12 cellular contexts compared by ENCODE assay signal in the genomic region with DNA sequence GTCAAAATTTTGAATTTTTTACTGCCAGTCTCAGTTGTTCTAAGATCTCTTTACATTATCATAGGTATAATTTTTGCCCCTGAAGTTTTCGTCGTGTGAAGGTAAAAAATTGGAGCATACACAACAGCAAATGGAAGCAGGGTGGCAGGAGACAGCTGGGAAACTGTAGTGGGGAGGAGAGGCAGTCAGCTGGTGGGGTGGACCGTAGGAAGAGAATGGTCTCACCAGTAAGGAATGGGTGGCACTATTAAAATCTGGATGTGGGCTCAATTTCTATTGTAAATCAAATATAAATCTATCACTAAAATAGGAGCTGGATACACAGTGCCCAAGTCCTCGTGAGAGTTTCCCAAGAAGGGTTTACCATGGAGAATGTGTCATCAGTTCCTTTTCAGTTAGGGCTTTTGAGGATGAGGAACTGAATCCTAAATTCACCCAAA. TPM values are rescaled to one million over a fixed set of nuclear protein-coding genes. Genes with fewer than 3 reads are reported as not detected.
DNase-seq lines count a peak whose midpoint lies in the region; ATAC-seq and TF ChIP-seq lines count a peak whose summit lies in the region.
"Had no signal": no experiment of that assay in that cellular context is flagged by ENCODE, and none has a peak within 500 bp of the region (broad histone marks: within the 10 kb centered on the region; RNA-seq: fewer than 3 reads in every experiment).

No MANE protein-coding gene starts in this region.

- H3K27me3 Mint-ChIP-seq in activated CD8-positive, alpha-beta T cell treated with anti-CD3 and anti-CD28 coated beads, Interleukin-2, amount 10 ng/mL, durations not matched to agents 7 days and 5 days (ENCODE audit: low read depth), result no peaks in the 10 kb centered on the region

- TF ChIP-seq POLR2A in Peyer's patch (IDR thresholded peaks at IDR 0.05) (no peak), thyroid gland (IDR thresholded peaks at IDR 0.05) (no peak)

- DNase-seq in NOMO-1 treated with DMSO at 0.1 percent for 48 hours (lab: John Stamatoyannopoulos, UW; ENCODE audit: unreplicated experiment) (peak; percentile 11), NOMO-1 (lab: John Stamatoyannopoulos, UW; ENCODE audit: unreplicated experiment in 2 of 2) (no peak), Peyer's patch (no peak), left lobe of liver (ENCODE audit: low spot score) (no peak), thyroid gland (no peak), GM20000 (ENCODE audit: low spot score) (no peak)
- DNase-seq in activated CD8-positive, alpha-beta T cell treated with anti-CD3 and anti-CD28 coated beads, Interleukin-2, amount 10 ng/mL, durations not matched to agents 7 days and 5 days, result no peak
- DNase-seq: stimulated activated CD4-positive, alpha-beta T cell treated with anti-CD3 and anti-CD28 coated beads, Interleukin-4, amount 100 ng/mL, for 24 hours had no signal

- H3K27ac ChIP-seq in Peyer's patch (peak overlapping the region in 3 of 4 donors; percentile 1 to 76 (median 67)), thyroid gland (peak overlapping the region in 2 of 3 donors; percentile 13 to 39)
- H3K27ac ChIP-seq: esophagus muscularis mucosa, VCaP had no signal

- POLR2A ChIA-PET in activated CD8-positive, alpha-beta T cell treated with anti-CD3 and anti-CD28 coated beads, Interleukin-2, amount 10 ng/mL, durations not matched to agents 7 days and 5 days (lab: Charles Lee), result no interaction called here

- no peak overlapping the region for H3K4me3 Mint-ChIP-seq in activated CD8-positive, alpha-beta T cell treated with anti-CD3 and anti-CD28 coated beads, Interleukin-2, amount 10 ng/mL, durations not matched to agents 7 days and 5 days

- no peak overlapping the region for H3K27ac Mint-ChIP-seq in activated CD8-positive, alpha-beta T cell treated with anti-CD3 and anti-CD28 coated beads, Interleukin-2, amount 10 ng/mL, durations not matched to agents 7 days and 5 days
- H3K27ac Mint-ChIP-seq: activated naive CD4-positive, alpha-beta T cell treated with anti-CD3 and anti-CD28 coated beads, Interleukin-2, amount 50 U/mL, for 72 hours had no signal

- H3K9me3 ChIP-seq in Peyer's patch, result no peaks in the 10 kb centered on the region
- no peaks in the 10 kb centered on the region for H3K9me3 ChIP-seq in thyroid gland
- H3K9me3 ChIP-seq: esophagus muscularis mucosa had no signal

- H3K4me3 ChIP-seq in Peyer's patch (no peak overlapping the region), thyroid gland (replicated peaks in 1 of 3) (no peak overlapping the region)
- H3K4me3 ChIP-seq: esophagus muscularis mucosa had no signal

- H3K36me3 ChIP-seq in Peyer's patch (no peaks in the 10 kb centered on the region), thyroid gland (no peaks in the 10 kb centered on the region)
- H3K36me3 ChIP-seq: esophagus muscularis mucosa had no signal

- intact Hi-C loops in thyroid gland (cut with DNase I), result no loop called here

- peaks cover 12% of the 10 kb centered on the region for H3K4me1 Mint-ChIP-seq in activated CD8-positive, alpha-beta T cell treated with anti-CD3 and anti-CD28 coated beads, Interleukin-2, amount 10 ng/mL, durations not matched to agents 7 days and 5 days (ENCODE audit: low read depth)

- no peaks in the 10 kb centered on the region for H3K9me3 Mint-ChIP-seq in activated CD8-positive, alpha-beta T cell treated with anti-CD3 and anti-CD28 coated beads, Interleukin-2, amount 10 ng/mL, durations not matched to agents 7 days and 5 days (ENCODE audit: insufficient read depth)
- H3K9me3 Mint-ChIP-seq: activated naive CD4-positive, alpha-beta T cell treated with anti-CD3 and anti-CD28 coated beads, Interleukin-2, amount 50 U/mL, for 72 hours had no signal

- CTCF ChIA-PET in activated CD8-positive, alpha-beta T cell treated with anti-CD3 and anti-CD28 coated beads, Interleukin-2, amount 10 ng/mL, durations not matched to agents 7 days and 5 days (lab: Charles Lee), result interaction anchor here (0.5 to 1.4 kb wide), 4 partner anchors 9 to 341 kb away, joined by 3 to 4 read pairs (median 4); no protein-coding TSS in a partner anchor

- WGBS in thyroid gland, 2 donors, result 89 to 90% methylated on average over 4 of the region's 4 CpGs

- H3K27me3 ChIP-seq in Peyer's patch (no peaks in the 10 kb centered on the region), thyroid gland (no peaks in the 10 kb centered on the region)
- H3K27me3 ChIP-seq: esophagus muscularis mucosa had no signal

- H3K4me1 ChIP-seq in Peyer's patch (peaks cover 0 to 55% (median 9%) of the 10 kb centered on the region in 4 donors), thyroid gland (peaks cover 18 to 52% of the 10 kb centered on the region in 2 donors)

- TF ChIP-seq CTCF in Peyer's patch (IDR thresholded peaks at IDR 0.05), result no peak
- TF ChIP-seq CTCF in thyroid gland (IDR thresholded peaks at IDR 0.05), result no peak
- TF ChIP-seq CTCF in GM20000 (IDR thresholded peaks at IDR 0.05; ENCODE audit: extremely low read depth, missing control alignments), result no peak

- peak; percentile 32 for ATAC-seq in left lobe of liver
- ATAC-seq in GM19455 (IDR thresholded peaks at IDR 0.05; ENCODE audit: unreplicated experiment), result no peak
- ATAC-seq in activated CD8-positive, alpha-beta T cell treated with anti-CD3 and anti-CD28 coated beads, Interleukin-2, amount 10 ng/mL, durations not matched to agents 7 days and 5 days, result no peak
- ATAC-seq: activated naive CD4-positive, alpha-beta T cell treated with anti-CD3 and anti-CD28 coated beads, Interleukin-2, amount 50 U/mL, for 72 hours had no signal

- no peaks in the 10 kb centered on the region for H3K36me3 Mint-ChIP-seq in activated CD8-positive, alpha-beta T cell treated with anti-CD3 and anti-CD28 coated beads, Interleukin-2, amount 10 ng/mL, durations not matched to agents 7 days and 5 days (ENCODE audit: low read depth)
- H3K36me3 Mint-ChIP-seq: activated naive CD4-positive, alpha-beta T cell treated with anti-CD3 and anti-CD28 coated beads, Interleukin-2, amount 50 U/mL, for 72 hours had no signal

RNA-seq across cellular contexts. Expression of a gene that starts 10.3 kb away (rescaled TPM):
- 10 to 100 TPM; 73.4 to 99.6 (median 86.5) TPM for total RNA-seq in Peyer's patch
- 48.7 TPM for total RNA-seq in left lobe of liver
- total RNA-seq in thyroid gland, result 100 to 1,000 TPM; 106 to 125 (median 115) TPM
- 10 to 100 TPM; 71.5 to 72.0 TPM for total RNA-seq in activated CD8-positive, alpha-beta T cell treated with anti-CD3 and anti-CD28 coated beads, Interleukin-2, amount 10 ng/mL, durations not matched to agents 7 days and 5 days
